ENCODE assay signal across 12 cellular contexts in the genomic region with DNA sequence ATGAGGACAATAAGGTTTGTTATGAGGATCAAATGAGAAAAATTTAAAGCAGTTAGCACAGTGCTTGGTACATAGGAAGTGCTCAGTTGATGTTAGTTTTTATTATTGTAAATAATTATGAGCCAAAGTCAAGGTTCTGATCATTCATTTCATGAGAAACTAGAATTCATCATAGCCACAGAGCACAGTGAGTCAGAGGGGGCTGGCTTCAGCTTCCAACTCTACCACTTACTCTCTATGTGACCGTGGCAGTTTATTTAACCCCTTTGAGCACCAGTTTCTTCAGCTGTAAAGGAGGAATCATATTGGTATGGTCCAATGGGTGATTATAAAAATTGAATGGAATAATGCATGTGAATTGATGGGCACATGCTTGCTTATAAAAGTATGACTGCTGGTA. TPM values are rescaled to one million over a fixed set of nuclear protein-coding genes. Genes with fewer than 3 reads are reported as not detected.
A peak's percentile ranks its signal among the peaks of the same experiment; 100 is the strongest.
DNase-seq lines count a peak whose midpoint lies in the region; ATAC-seq and TF ChIP-seq lines count a peak whose summit lies in the region.
"Had no signal": no experiment of that assay in that cellular context is flagged by ENCODE, and none has a peak within 500 bp of the region (broad histone marks: within the 10 kb centered on the region; RNA-seq: fewer than 3 reads in every experiment).

No MANE protein-coding gene starts in this region.

- H3K4me3 Mint-ChIP-seq in endothelial cell (ENCODE audit: unreplicated experiment): peak overlapping the region; percentile 70

- intact Hi-C loops in left colon (cut with DNase I, micrococcal nuclease): no loop called here

- peaks cover 73% of the 10 kb centered on the region for H3K36me3 Mint-ChIP-seq in endothelial cell (ENCODE audit: low read depth, unreplicated experiment)

- DNase-seq in HT1080 (ENCODE audit: low read depth): peak; percentile 63
- DNase-seq in activated CD4-positive, alpha-beta T cell treated with anti-CD3 and anti-CD28 coated beads, Interleukin-2, amount 50 U/mL, for 4 hours: peak; percentile 15 to 20
- DNase-seq in endothelial cell (ENCODE audit: low spot score): no peak
- DNase-seq in stimulated activated CD4-positive, alpha-beta T cell treated with anti-CD3 and anti-CD28 coated beads, Interleukin-4, amount 100 ng/mL, for 1 hour: peak; percentile 50
- no peak for DNase-seq in NCI-H1417 treated with DMSO at 0.1 percent for 48 hours (lab: John Stamatoyannopoulos, UW)
- no peak for DNase-seq in left colon
- DNase-seq: DMS 273 treated with DMSO at 0.1 percent for 48 hours, NCI-H226, SIG-M5 had no signal

- peaks cover 78% of the 10 kb centered on the region for H3K4me1 Mint-ChIP-seq in endothelial cell (ENCODE audit: unreplicated experiment)

- TF ChIP-seq CTCF in endothelial cell (IDR thresholded peaks at IDR 0.05; ENCODE audit: unreplicated experiment): no peak

- H3K27ac Mint-ChIP-seq in endothelial cell (ENCODE audit: unreplicated experiment): peak overlapping the region; percentile 98

- H3K9me3 Mint-ChIP-seq in endothelial cell (ENCODE audit: unreplicated experiment): no peaks in the 10 kb centered on the region
- H3K9me3 Mint-ChIP-seq: natural killer cell treated with Interleukin-12 subunit alpha and Interleukin-12 subunit beta and Interleukin-15 and Interleukin-18, amount 100 ng/mL, for 72 hours had no signal

- peaks cover 11% of the 10 kb centered on the region for H3K27me3 Mint-ChIP-seq in endothelial cell (ENCODE audit: unreplicated experiment)
- H3K27me3 Mint-ChIP-seq: natural killer cell treated with Interleukin-12 subunit alpha and Interleukin-12 subunit beta and Interleukin-15 and Interleukin-18, amount 100 ng/mL, for 72 hours had no signal

- ATAC-seq in GM21619 (IDR thresholded peaks at IDR 0.05; ENCODE audit: unreplicated experiment) (no peak), HG02798 (IDR thresholded peaks at IDR 0.05; ENCODE audit: poor library complexity, unreplicated experiment) (no peak), left colon (no peak)

RNA-seq across cellular contexts. Expression of a gene that starts 39.4 kb away (rescaled TPM):
- 0.42 and 0.47 TPM in 2 replicates for total RNA-seq in HT1080 (2014; rRNA removed; shearing (Covaris generic))
- polyA plus RNA-seq in HT1080 (2015; cell fraction: cytosol; rRNA removed): 0.41 and 0.89 TPM in 2 replicates
- polyA plus RNA-seq in HT1080 (2015; cell fraction: nucleus; rRNA removed): 3.9 and 5.5 TPM in 2 replicates
- total RNA-seq in endothelial cell (ENCODE audit: unreplicated experiment) (200 TPM), left colon (1 to 10 TPM; 5.8 to 6.2 TPM)

RNA-seq across cellular contexts. Expression of a gene that starts 57.7 kb away (rescaled TPM):
- 12.2 and 21.3 TPM in 2 replicates for total RNA-seq in HT1080 (2014; rRNA removed; shearing (Covaris generic))
- 38.7 and 40.0 TPM in 2 replicates for polyA plus RNA-seq in HT1080 (2015; cell fraction: cytosol; rRNA removed)
- 30.1 and 32.8 TPM in 2 replicates for polyA plus RNA-seq in HT1080 (2015; cell fraction: nucleus; rRNA removed)
- 57.1 TPM for total RNA-seq in endothelial cell (ENCODE audit: unreplicated experiment)
- total RNA-seq in left colon: 10 to 100 TPM; 21.0 to 22.0 TPM

Comparison
In these comparisons a context has a peak if more than half of its experiments do, and no peak if none do; other contexts are left out.
1. DNase-seq: peak in HT1080 (single experiment), activated CD4-positive, alpha-beta T cell treated with anti-CD3 and anti-CD28 coated beads, Interleukin-2, amount 50 U/mL, for 4 hours (2 of 2) and stimulated activated CD4-positive, alpha-beta T cell treated with anti-CD3 and anti-CD28 coated beads, Interleukin-4, amount 100 ng/mL, for 1 hour (single experiment); none in endothelial cell (single experiment), NCI-H1417 treated with DMSO at 0.1 percent for 48 hours (single experiment) and left colon (0 of 2).
2. RNA of a gene that starts 39.4 kb away (total RNA-seq): 200 TPM in endothelial cell (single experiment); 5.8 to 6.2 TPM in left colon and 0.42 to 0.47 TPM in HT1080; every median in the first group is over 10 times any median in the second.